ENCODE assay signal across 19 cellular contexts in genomic region chr12:3836641-3837040, GRCh38. TPM values are rescaled to one million over a fixed set of nuclear protein-coding genes. Genes with fewer than 3 reads are reported as not detected.
DNase-seq lines count a peak whose midpoint lies in the region; ATAC-seq, FAIRE-seq and TF ChIP-seq lines count a peak whose summit lies in the region.
"Had no signal": no experiment of that assay in that cellular context is flagged by ENCODE, and none has a peak within 500 bp of the region (broad histone marks: within the 10 kb centered on the region; RNA-seq: fewer than 3 reads in every experiment).

No MANE protein-coding gene starts in this region.

- TF ChIP-seq CTCF in DOHH2 (IDR thresholded peaks at IDR 0.05; ENCODE audit: low read depth, low read length, poor library complexity, severe bottlenecking): no peak
- TF ChIP-seq CTCF in vagina (IDR thresholded peaks at IDR 0.05): no peak
- no peak for TF ChIP-seq CTCF in WERI-Rb-1 (IDR thresholded peaks at IDR 0.05; ENCODE audit: low read depth, low read length)

- no peak overlapping the region for H3K4me3 Mint-ChIP-seq in activated naive CD8-positive, alpha-beta T cell treated with anti-CD3 and anti-CD28 coated beads, Interleukin-2, amount 50 U/mL, for 24 hours

- no peaks in the 10 kb centered on the region for H3K36me3 ChIP-seq in DOHH2 (ENCODE audit: control insufficient read depth, low read length)
- no peaks in the 10 kb centered on the region for H3K36me3 ChIP-seq in vagina
- no peaks in the 10 kb centered on the region for H3K36me3 ChIP-seq in WERI-Rb-1
- H3K36me3 ChIP-seq: BE2C had no signal

- H3K36me3 Mint-ChIP-seq in activated naive CD8-positive, alpha-beta T cell treated with anti-CD3 and anti-CD28 coated beads, Interleukin-2, amount 50 U/mL, for 24 hours (ENCODE audit: low read depth): peaks cover 33% of the 10 kb centered on the region

- H3K27me3 Mint-ChIP-seq in activated naive CD8-positive, alpha-beta T cell treated with anti-CD3 and anti-CD28 coated beads, Interleukin-2, amount 50 U/mL, for 24 hours: no peaks in the 10 kb centered on the region
- H3K27me3 Mint-ChIP-seq: CD4-positive, alpha-beta memory T cell had no signal

- peaks cover 61% of the 10 kb centered on the region for H3K4me1 Mint-ChIP-seq in activated naive CD8-positive, alpha-beta T cell treated with anti-CD3 and anti-CD28 coated beads, Interleukin-2, amount 50 U/mL, for 24 hours

- ATAC-seq in activated naive CD8-positive, alpha-beta T cell treated with anti-CD3 and anti-CD28 coated beads, Interleukin-2, amount 50 U/mL, for 24 hours: no peak
- ATAC-seq: HCT116, Right ventricle myocardium inferior had no signal

- H3K27ac ChIP-seq in DOHH2 (ENCODE audit: low read depth, low read length): peak overlapping the region; percentile 97
- no peak overlapping the region for H3K27ac ChIP-seq in vagina
- H3K27ac ChIP-seq in WERI-Rb-1: no peak overlapping the region

- H3K4me1 ChIP-seq in DOHH2 (ENCODE audit: control insufficient read depth, low read length) (peaks cover 76% of the 10 kb centered on the region), vagina (no peaks in the 10 kb centered on the region)
- H3K4me1 ChIP-seq: BE2C had no signal

- no peaks in the 10 kb centered on the region for H3K9me3 ChIP-seq in DOHH2 (ENCODE audit: control insufficient read depth, insufficient read depth, low read length)
- no peaks in the 10 kb centered on the region for H3K9me3 ChIP-seq in vagina
- H3K9me3 ChIP-seq in WERI-Rb-1 (ENCODE audit: severe bottlenecking): no peaks in the 10 kb centered on the region
- H3K9me3 ChIP-seq: BE2C had no signal

- H4K20me1 ChIP-seq in DOHH2 (ENCODE audit: control insufficient read depth, insufficient read depth, low read depth, low read length): no peaks in the 10 kb centered on the region

- peak; percentile 46 for FAIRE-seq in GM12892 (lab: Jason Lieb, UNC)
- FAIRE-seq: D721Med had no signal

- TF ChIP-seq POLR2A in GM12892 (IDR thresholded peaks at IDR 0.05; ENCODE audit: low read depth, low read length) (no peak), vagina (IDR thresholded peaks at IDR 0.05) (no peak)

- intact Hi-C loops in vagina (cut with DNase I): no loop called here

- H3K27ac Mint-ChIP-seq in activated naive CD8-positive, alpha-beta T cell treated with anti-CD3 and anti-CD28 coated beads, Interleukin-2, amount 50 U/mL, for 24 hours: peak overlapping the region; percentile 34

- peaks cover 26% of the 10 kb centered on the region for H3F3A ChIP-seq in DOHH2 (ENCODE audit: control insufficient read depth, insufficient read depth)

- no peaks in the 10 kb centered on the region for H3K27me3 ChIP-seq in DOHH2 (ENCODE audit: control insufficient read depth, low read length)
- H3K27me3 ChIP-seq in vagina: no peaks in the 10 kb centered on the region
- no peaks in the 10 kb centered on the region for H3K27me3 ChIP-seq in WERI-Rb-1 (ENCODE audit: insufficient read depth, low read depth, severe bottlenecking)
- H3K27me3 ChIP-seq: BE2C had no signal

- DNase-seq in GM12892 (ENCODE audit: insufficient read length): no peak
- DNase-seq in activated naive CD8-positive, alpha-beta T cell treated with anti-CD3 and anti-CD28 coated beads, Interleukin-2, amount 50 U/mL, for 24 hours: no peak
- DNase-seq in iris pigment epithelial cell (ENCODE audit: low read depth): peak; percentile 73
- no peak for DNase-seq in vagina (ENCODE audit: extremely low spot score in 2 of 2)
- DNase-seq in WERI-Rb-1: no peak
- no peak for DNase-seq in kidney glomerular epithelial cell (lab: John Stamatoyannopoulos, UW)
- DNase-seq in NCI-H1417 treated with DMSO at 0.1 percent for 48 hours (lab: John Stamatoyannopoulos, UW): no peak
- DNase-seq: BE2C; CD4-positive, alpha-beta memory T cell; DMS79 treated with DMSO at 0.1 percent for 48 hours; GF-D8; MV-4-11; NCI-H1436; NCI-H2029 treated with DMSO at 0.1 percent for 48 hours; NCI-H510A had no signal

- H3K4me2 ChIP-seq in DOHH2 (ENCODE audit: low read length): peak overlapping the region; percentile 85

- H3K79me2 ChIP-seq in DOHH2 (ENCODE audit: control insufficient read depth, low read length): peaks cover 29% of the 10 kb centered on the region

- H3K9me2 ChIP-seq in DOHH2 (replicated peaks; ENCODE audit: control insufficient read depth, low read length): no peaks in the 10 kb centered on the region

- H3K4me3 ChIP-seq in DOHH2 (ENCODE audit: low read length) (peak overlapping the region; percentile 67), vagina (no peak overlapping the region), WERI-Rb-1 (ENCODE audit: low read depth, low read length) (no peak overlapping the region)

- no peaks in the 10 kb centered on the region for H3K9me3 Mint-ChIP-seq in activated naive CD8-positive, alpha-beta T cell treated with anti-CD3 and anti-CD28 coated beads, Interleukin-2, amount 50 U/mL, for 24 hours

RNA-seq across cellular contexts. Expression of gene PARP11, which starts 36.6 kb away (rescaled TPM):
- 6.5 TPM for polyA plus RNA-seq in GM12892 (2012; ENCODE audit: missing spikeins)
- total RNA-seq in vagina: 2.7 TPM
